In the genomic region with DNA sequence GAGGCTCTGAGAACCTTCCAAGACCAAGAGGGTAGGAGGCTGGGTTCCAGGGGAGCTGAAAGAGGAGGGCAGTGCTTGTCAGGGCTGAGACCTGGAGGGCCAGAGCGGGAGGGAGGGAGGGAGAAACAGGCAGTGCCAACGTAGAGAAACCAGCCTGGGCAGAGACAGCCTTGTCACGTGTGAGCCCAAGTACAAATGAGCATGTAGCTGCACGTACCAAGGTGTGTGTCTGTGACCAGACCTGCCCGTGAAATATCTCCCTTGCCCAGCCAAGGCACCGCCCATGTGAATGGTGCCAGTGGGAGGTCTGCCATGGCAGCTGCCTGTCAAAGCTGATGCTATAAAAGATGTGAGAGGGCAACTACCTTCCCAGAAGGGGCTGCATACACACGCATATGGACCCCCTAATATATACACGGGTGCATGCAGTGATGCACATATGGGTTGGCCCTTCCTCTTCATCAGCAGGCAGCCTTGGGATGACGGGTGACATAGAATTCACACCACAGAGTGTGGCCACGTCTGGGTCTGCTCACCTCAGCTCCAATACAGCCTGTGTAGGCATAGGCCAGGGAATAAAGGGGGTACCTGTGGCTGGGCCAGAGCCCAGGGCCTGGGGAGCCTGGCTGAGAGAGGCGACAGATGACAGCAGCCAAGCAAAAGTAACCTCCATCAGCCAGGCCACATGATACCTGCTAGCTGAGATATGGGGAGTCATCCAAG, we compare ENCODE assay signal across 18 cellular contexts. TPM values are rescaled to one million over a fixed set of nuclear protein-coding genes. Genes with fewer than 3 reads are reported as not detected.
DNase-seq lines count a peak whose midpoint lies in the region; ATAC-seq and TF ChIP-seq lines count a peak whose summit lies in the region.
"Had no signal": no experiment of that assay in that cellular context is flagged by ENCODE, and none has a peak within 500 bp of the region (broad histone marks: within the 10 kb centered on the region; RNA-seq: fewer than 3 reads in every experiment).

No MANE protein-coding gene starts in this region.

- CTCF ChIA-PET in activated CD8-positive, alpha-beta memory T cell treated with anti-CD3 and anti-CD28 coated beads, Interleukin-2, amount 10 ng/mL, durations not matched to agents 7 days and 5 days (lab: Charles Lee): interaction anchor here (0.6 to 6.9 kb wide), 10 partner anchors 13 to 168 kb away, joined by 3 to 65 read pairs (median 4); no protein-coding TSS in a partner anchor

- no peaks in the 10 kb centered on the region for H3K4me1 ChIP-seq in colonic mucosa
- H3K4me1 ChIP-seq: HAP-1 had no signal

- H3K27ac Mint-ChIP-seq in activated CD8-positive, alpha-beta memory T cell treated with anti-CD3 and anti-CD28 coated beads, Interleukin-2, amount 10 ng/mL, durations not matched to agents 7 days and 5 days: no peak overlapping the region
- H3K27ac Mint-ChIP-seq: activated T-helper 1 cell treated with anti-CD3 and anti-CD28 coated beads, Interleukin-12 subunit alpha, Interleukin-12 subunit beta, Interleukin-2, Interleukin-4 antibody, amounts not matched to agents 30 ng/mL and 10 ng/mL and 1 ng/mL, durations not matched to agents 14 hours and 24 hours and 36 hours; CD4-positive, CD25-positive, alpha-beta regulatory T cell had no signal

- peaks cover 9% of the 10 kb centered on the region for H3K27me3 Mint-ChIP-seq in activated CD8-positive, alpha-beta memory T cell treated with anti-CD3 and anti-CD28 coated beads, Interleukin-2, amount 10 ng/mL, durations not matched to agents 7 days and 5 days

- ATAC-seq in activated CD8-positive, alpha-beta memory T cell treated with anti-CD3 and anti-CD28 coated beads, Interleukin-2, amount 10 ng/mL, durations not matched to agents 7 days and 5 days: no peak
- no peak for ATAC-seq in stimulated activated naive CD8-positive, alpha-beta T cell treated with anti-CD3 and anti-CD28 coated beads, Interleukin-15, Interleukin-2, amounts not matched to agents 100 U/mL and 50 U/mL, for 24 hours
- ATAC-seq: Right ventricle myocardium inferior had no signal

- TF ChIP-seq CTCF in colonic mucosa (IDR thresholded peaks at IDR 0.05): no peak

- no peak overlapping the region for H3K4me3 ChIP-seq in colonic mucosa
- H3K4me3 ChIP-seq: HAP-1 had no signal

- no peaks in the 10 kb centered on the region for H3K36me3 Mint-ChIP-seq in activated CD8-positive, alpha-beta memory T cell treated with anti-CD3 and anti-CD28 coated beads, Interleukin-2, amount 10 ng/mL, durations not matched to agents 7 days and 5 days
- H3K36me3 Mint-ChIP-seq: CD4-positive, CD25-positive, alpha-beta regulatory T cell had no signal

- DNase-seq in activated CD8-positive, alpha-beta memory T cell treated with anti-CD3 and anti-CD28 coated beads, Interleukin-2, amount 50 U/mL, for 48 hours: peak; percentile 33
- no peak for DNase-seq in activated CD8-positive, alpha-beta memory T cell treated with anti-CD3 and anti-CD28 coated beads, Interleukin-2, amount 10 ng/mL, durations not matched to agents 7 days and 5 days
- DNase-seq in colonic mucosa (peak; percentile 62), mucosa of gallbladder (ENCODE audit: low spot score) (peak; percentile 83), H4 (ENCODE audit: low spot score) (no peak), DMS79 treated with DMSO at 0.1 percent for 48 hours (lab: John Stamatoyannopoulos, UW) (no peak), NCI-H2029 treated with DMSO at 0.1 percent for 48 hours (lab: John Stamatoyannopoulos, UW) (no peak)
- no peak for DNase-seq in stimulated activated naive CD8-positive, alpha-beta T cell treated with anti-CD3 and anti-CD28 coated beads, Interleukin-15, Interleukin-2, amounts not matched to agents 100 U/mL and 50 U/mL, for 24 hours
- DNase-seq: ACHN; CD4-positive, CD25-positive, alpha-beta regulatory T cell; effector CD4-positive, alpha-beta T cell; KBM-7; kidney glomerular epithelial cell; trophoblast cell; WERI-Rb-1 had no signal

- H3K9me3 Mint-ChIP-seq in activated CD8-positive, alpha-beta memory T cell treated with anti-CD3 and anti-CD28 coated beads, Interleukin-2, amount 10 ng/mL, durations not matched to agents 7 days and 5 days (ENCODE audit: low read depth): no peaks in the 10 kb centered on the region
- H3K9me3 Mint-ChIP-seq: activated T-helper 1 cell treated with anti-CD3 and anti-CD28 coated beads, Interleukin-12 subunit alpha, Interleukin-12 subunit beta, Interleukin-2, Interleukin-4 antibody, amounts not matched to agents 30 ng/mL and 10 ng/mL and 1 ng/mL, durations not matched to agents 14 hours and 24 hours and 36 hours had no signal

- H3K36me3 ChIP-seq in colonic mucosa: no peaks in the 10 kb centered on the region
- H3K36me3 ChIP-seq: HAP-1, WERI-Rb-1 had no signal

- no peaks in the 10 kb centered on the region for H3K27me3 ChIP-seq in colonic mucosa

- H3K4me1 Mint-ChIP-seq in activated CD8-positive, alpha-beta memory T cell treated with anti-CD3 and anti-CD28 coated beads, Interleukin-2, amount 10 ng/mL, durations not matched to agents 7 days and 5 days: no peaks in the 10 kb centered on the region
- H3K4me1 Mint-ChIP-seq: CD4-positive, CD25-positive, alpha-beta regulatory T cell had no signal

- intact Hi-C loops in colonic mucosa (cut with DNase I): loop anchor here (2.0 kb wide), 1 partner anchor 113 kb away; no protein-coding TSS in a partner anchor

- no peaks in the 10 kb centered on the region for H3K9me3 ChIP-seq in colonic mucosa
- H3K9me3 ChIP-seq: HAP-1 had no signal

- H3K4me3 Mint-ChIP-seq in activated CD8-positive, alpha-beta memory T cell treated with anti-CD3 and anti-CD28 coated beads, Interleukin-2, amount 10 ng/mL, durations not matched to agents 7 days and 5 days: no peak overlapping the region
- H3K4me3 Mint-ChIP-seq: activated T-helper 1 cell treated with anti-CD3 and anti-CD28 coated beads, Interleukin-12 subunit alpha, Interleukin-12 subunit beta, Interleukin-2, Interleukin-4 antibody, amounts not matched to agents 30 ng/mL and 10 ng/mL and 1 ng/mL, durations not matched to agents 14 hours and 24 hours and 36 hours; CD4-positive, CD25-positive, alpha-beta regulatory T cell had no signal

- no peak overlapping the region for H3K27ac ChIP-seq in colonic mucosa
- H3K27ac ChIP-seq: WERI-Rb-1 had no signal

- no peak overlapping the region for H3K9ac ChIP-seq in colonic mucosa (ENCODE audit: low read depth in 2 of 2, low read length in 2 of 2)

RNA-seq across cellular contexts. Expression of gene CTDSPL, which starts 7.8 kb away (rescaled TPM):
- 1 to 10 TPM; 4.7 to 8.5 TPM for total RNA-seq in activated CD8-positive, alpha-beta memory T cell treated with anti-CD3 and anti-CD28 coated beads, Interleukin-2, amount 10 ng/mL, durations not matched to agents 7 days and 5 days
- total RNA-seq in colonic mucosa: 10 to 100 TPM; 75.0 to 76.7 TPM
- total RNA-seq in mucosa of gallbladder: 176 TPM
- total RNA-seq in H4 (2014; rRNA removed; shearing (Covaris generic)): 6.9 and 11.0 TPM in 2 replicates

Comparison
In these comparisons a context has a peak if more than half of its experiments do, and no peak if none do; other contexts are left out.
1. DNase-seq: peak in activated CD8-positive, alpha-beta memory T cell treated with anti-CD3 and anti-CD28 coated beads, Interleukin-2, amount 50 U/mL, for 48 hours (single experiment), colonic mucosa (single experiment) and mucosa of gallbladder (single experiment); none in activated CD8-positive, alpha-beta memory T cell treated with anti-CD3 and anti-CD28 coated beads, Interleukin-2, amount 10 ng/mL, durations not matched to agents 7 days and 5 days (single experiment), stimulated activated naive CD8-positive, alpha-beta T cell treated with anti-CD3 and anti-CD28 coated beads, Interleukin-15, Interleukin-2, amounts not matched to agents 100 U/mL and 50 U/mL, for 24 hours (single experiment), H4 (single experiment), DMS79 treated with DMSO at 0.1 percent for 48 hours (single experiment) and NCI-H2029 treated with DMSO at 0.1 percent for 48 hours (single experiment).